ENCODE assay signal across 26 cellular contexts in the genomic region with DNA sequence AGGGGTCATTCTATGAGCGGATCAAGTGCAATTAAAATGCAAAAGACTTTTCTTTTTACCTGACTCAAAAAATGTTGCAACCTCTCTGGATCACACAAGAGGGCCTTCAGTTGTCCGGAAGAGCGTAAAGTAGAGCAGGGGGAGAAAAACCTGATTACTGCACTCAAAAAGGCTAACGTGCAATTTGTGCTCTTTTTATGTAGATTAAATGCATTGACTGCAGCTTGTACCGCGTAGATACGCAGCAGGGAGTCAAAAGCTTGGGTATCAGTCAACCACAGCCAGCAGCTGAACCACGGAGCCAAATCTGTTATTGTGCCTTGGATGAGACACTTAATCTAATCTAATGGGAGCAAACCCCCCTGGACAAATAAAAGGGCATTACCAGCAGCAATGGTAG.
A peak's percentile ranks its signal among the peaks of the same experiment; 100 is the strongest.
DNase-seq lines count a peak whose midpoint lies in the region; ATAC-seq, FAIRE-seq and TF ChIP-seq lines count a peak whose summit lies in the region.
"Had no signal": no experiment of that assay in that cellular context is flagged by ENCODE, and none has a peak within 500 bp of the region (broad histone marks: within the 10 kb centered on the region; RNA-seq: fewer than 3 reads in every experiment).

No MANE protein-coding gene starts in this region.

- no peak for TF ChIP-seq CTCF in D721Med (IDR thresholded peaks at IDR 0.05; ENCODE audit: insufficient read depth, missing control alignments)
- TF ChIP-seq CTCF in left lung (IDR thresholded peaks at IDR 0.05): no peak

- no peaks in the 10 kb centered on the region for H3K27me3 ChIP-seq in left lung
- H3K27me3 ChIP-seq: ascending aorta, pancreas, tibial nerve had no signal

- DNase-seq in NCI-H2081 (lab: John Stamatoyannopoulos, UW): peak; percentile 7 to 68
- DNase-seq in NCI-H2081 treated with DMSO at 0.1 percent for 48 hours (lab: John Stamatoyannopoulos, UW): no peak
- peak; percentile 94 for DNase-seq in NCI-H2107 treated with DMSO at 0.1 percent for 48 hours (lab: John Stamatoyannopoulos, UW; ENCODE audit: unreplicated experiment)
- peak; percentile 38 for DNase-seq in NCI-H82 treated with DMSO at 0.1 percent for 48 hours (lab: John Stamatoyannopoulos, UW; ENCODE audit: unreplicated experiment)
- DNase-seq in D721Med (ENCODE audit: insufficient read length, low spot score): no peak
- no peak for DNase-seq in HEK293T (ENCODE audit: extremely low spot score)
- DNase-seq in left lung: no peak
- no peak for DNase-seq in islet precursor cell
- DNase-seq: activated CD4-positive, alpha-beta T cell treated with anti-CD3 and anti-CD28 coated beads, Interleukin-2, amount 50 U/mL, for 1 hour; cerebellar nuclear complex; heart left ventricle; left colon; mesenchymal stem cell; naive thymus-derived CD8-positive, alpha-beta T cell; NCI-H446 treated with DMSO at 0.1 percent for 48 hours; right cardiac atrium; stimulated activated CD4-positive, alpha-beta T cell treated with anti-CD3 and anti-CD28 coated beads, Interleukin-12 subunit alpha, Interleukin-12 subunit beta, amount 100 ng/mL, for 4 hours; stimulated activated naive CD8-positive, alpha-beta T cell treated with anti-CD3 and anti-CD28 coated beads, Interleukin-15, amount 100 ng/mL, for 72 hours; WERI-Rb-1 had no signal

- intact Hi-C loops in left lung (cut with DNase I): no loop called here

- H3K4me1 ChIP-seq in left lung: no peaks in the 10 kb centered on the region
- H3K4me1 ChIP-seq: ascending aorta, heart left ventricle, pancreas, tibial nerve had no signal

- H3K27ac ChIP-seq in left lung: no peak overlapping the region
- H3K27ac ChIP-seq: ascending aorta, heart left ventricle, pancreas, RWPE1, tibial nerve, WERI-Rb-1 had no signal

- no peaks in the 10 kb centered on the region for H3K36me3 ChIP-seq in left lung
- H3K36me3 ChIP-seq: ascending aorta, heart left ventricle, pancreas, tibial nerve, WERI-Rb-1 had no signal

- no peak overlapping the region for H3K4me3 ChIP-seq in left lung
- H3K4me3 ChIP-seq: ascending aorta, heart left ventricle, pancreas, tibial nerve had no signal

- no peak for ATAC-seq in left lung
- ATAC-seq: activated T-helper 17 cell treated with anti-CD3 and anti-CD28 coated beads, Interleukin-2, amount 50 U/mL, for 72 hours; heart left ventricle; naive thymus-derived CD8-positive, alpha-beta T cell; right cardiac atrium; SK-N-SH treated with all-trans-retinoic acid at 6 μM for 48 hours; stimulated activated naive CD8-positive, alpha-beta T cell treated with anti-CD3 and anti-CD28 coated beads, Interleukin-15, amount 100 ng/mL, for 72 hours had no signal

- no peak for FAIRE-seq in D721Med (lab: Jason Lieb, UNC)
- FAIRE-seq: GM18507, pancreas had no signal

- CTCF ChIA-PET in HEK293T (lab: Yijun Ruan, JAX): interaction anchor here (1.0 kb wide), 1 partner anchor 13 kb away, joined by 3 read pairs; no protein-coding TSS in a partner anchor

- POLR2A ChIA-PET in HEK293T (lab: Yijun Ruan, JAX): no interaction called here

- H3K9me3 ChIP-seq in left lung: no peaks in the 10 kb centered on the region
- H3K9me3 ChIP-seq: ascending aorta, heart left ventricle, pancreas, tibial nerve had no signal

TF ChIP-seq in HEK293T, 16 proteins besides CTCF, POLR2A, EP300 and RAD21:
- TF ChIP-seq SUZ12 (IDR thresholded peaks at IDR 0.05) (no peak), SP1 (IDR thresholded peaks at IDR 0.05) (no peak), FOXA1 (IDR thresholded peaks at IDR 0.05) (no peak), TARDBP (IDR thresholded peaks at IDR 0.05) (no peak), BHLHE40 (IDR thresholded peaks at IDR 0.05; ENCODE audit: borderline replicate concordance) (no peak), ZNF384 (IDR thresholded peaks at IDR 0.05) (no peak), NFRKB (IDR thresholded peaks at IDR 0.05) (no peak), L3MBTL2 (conservative IDR thresholded peaks at IDR 0.05) (no peak)
- TF ChIP-seq, protein P1, sequence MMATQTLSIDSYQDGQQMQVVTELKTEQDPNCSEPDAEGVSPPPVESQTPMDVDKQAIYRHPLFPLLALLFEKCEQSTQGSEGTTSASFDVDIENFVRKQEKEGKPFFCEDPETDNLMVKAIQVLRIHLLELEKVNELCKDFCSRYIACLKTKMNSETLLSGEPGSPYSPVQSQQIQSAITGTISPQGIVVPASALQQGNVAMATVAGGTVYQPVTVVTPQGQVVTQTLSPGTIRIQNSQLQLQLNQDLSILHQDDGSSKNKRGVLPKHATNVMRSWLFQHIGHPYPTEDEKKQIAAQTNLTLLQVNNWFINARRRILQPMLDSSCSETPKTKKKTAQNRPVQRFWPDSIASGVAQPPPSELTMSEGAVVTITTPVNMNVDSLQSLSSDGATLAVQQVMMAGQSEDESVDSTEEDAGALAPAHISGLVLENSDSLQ (IDR thresholded peaks at IDR 0.05): no peak

Comparison
In these comparisons a context has a peak if more than half of its experiments do, and no peak if none do; other contexts are left out.
1. DNase-seq: peak in NCI-H2081 (2 of 2), NCI-H2107 treated with DMSO at 0.1 percent for 48 hours (single experiment) and NCI-H82 treated with DMSO at 0.1 percent for 48 hours (single experiment); none in NCI-H2081 treated with DMSO at 0.1 percent for 48 hours (single experiment), D721Med (single experiment), HEK293T (single experiment), left lung (0 of 2) and islet precursor cell (single experiment).